Comparison of ENCODE assay signal across 27 cellular contexts in the genomic region with DNA sequence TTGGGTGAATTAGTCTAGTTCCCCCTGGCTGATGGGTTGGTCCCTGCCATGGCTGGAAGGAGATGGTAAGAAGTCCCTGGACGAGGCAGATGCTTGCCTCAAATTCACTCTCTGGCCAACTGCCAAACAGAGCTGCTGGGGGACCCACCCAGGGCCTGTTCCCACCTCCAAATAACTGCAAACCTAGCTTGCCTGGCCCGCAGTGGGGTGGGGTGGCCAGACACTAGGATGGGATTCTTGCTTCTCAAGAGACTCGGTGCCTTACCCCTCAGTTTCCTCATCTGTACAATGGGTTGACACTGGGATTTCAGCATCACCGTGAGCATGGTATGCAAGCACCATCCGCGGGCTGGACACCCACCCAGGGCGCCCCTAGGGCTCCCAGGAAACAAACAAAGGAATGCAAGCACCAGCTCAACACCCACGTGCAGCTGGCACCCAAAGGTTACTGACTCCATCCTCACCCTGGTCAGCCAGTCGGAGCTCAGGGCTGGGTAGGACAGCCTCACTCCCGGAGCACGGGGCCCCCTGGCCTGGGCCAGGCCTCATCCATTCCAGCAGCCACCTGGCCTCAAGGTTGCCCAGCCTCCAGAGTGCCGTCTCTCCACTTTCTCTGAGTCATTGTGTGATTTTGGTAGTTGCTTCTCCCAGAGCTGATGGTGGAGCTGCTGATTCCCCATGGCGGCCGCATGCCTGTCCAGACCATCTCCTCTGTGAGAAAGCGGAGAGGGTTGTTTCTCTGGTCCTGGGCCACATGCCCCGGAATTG.
DNase-seq lines count a peak whose midpoint lies in the region; ATAC-seq and TF ChIP-seq lines count a peak whose summit lies in the region.
"Had no signal": no experiment of that assay in that cellular context is flagged by ENCODE, and none has a peak within 500 bp of the region (broad histone marks: within the 10 kb centered on the region; RNA-seq: fewer than 3 reads in every experiment).

No MANE protein-coding gene starts in this region.

- intact Hi-C loops in left cardiac atrium (cut with DNase I): no loop called here
- intact Hi-C loops in left ventricle myocardium superior (cut with micrococcal nuclease): no loop called here
- intact Hi-C loops in posterior vena cava (cut with DNase I): no loop called here

- peaks cover 5% of the 10 kb centered on the region for H3K27me3 Mint-ChIP-seq in GM23338 (ENCODE audit: insufficient read depth, low read depth, poor library complexity)

- no peaks in the 10 kb centered on the region for H3K79me2 ChIP-seq in GM23338 (replicated peaks; ENCODE audit: insufficient read depth)

- no peak overlapping the region for H3K4me3 Mint-ChIP-seq in GM23338
- H3K4me3 Mint-ChIP-seq: activated naive CD8-positive, alpha-beta T cell treated with anti-CD3 and anti-CD28 coated beads, Interleukin-2, amount 10 ng/mL, durations not matched to agents 7 days and 5 days; CD8-positive, alpha-beta T cell; immature natural killer cell; naive thymus-derived CD4-positive, alpha-beta T cell; T-helper 1 cell treated with Interleukin-12 subunit alpha and Interleukin-12 subunit beta and Interleukin-4 antibody, amounts not matched to agents 30 μg/mL and 1 μg/mL, for 36 hours had no signal

- ATAC-seq in left cardiac atrium (no peak), left ventricle myocardium superior (no peak), left lobe of liver (no peak), GM23338 (no peak), GM21367 (IDR thresholded peaks at IDR 0.05; ENCODE audit: unreplicated experiment) (no peak)
- ATAC-seq: CD8-positive, alpha-beta T cell; K562; left lung; naive thymus-derived CD4-positive, alpha-beta T cell; stimulated activated naive CD8-positive, alpha-beta T cell treated with anti-CD3 and anti-CD28 coated beads, Interleukin-15, Interleukin-2, amounts not matched to agents 100 U/mL and 50 U/mL, for 24 hours had no signal

- H3K4me1 Mint-ChIP-seq in GM23338: no peaks in the 10 kb centered on the region
- H3K4me1 Mint-ChIP-seq: activated naive CD8-positive, alpha-beta T cell treated with anti-CD3 and anti-CD28 coated beads, Interleukin-2, amount 10 ng/mL, durations not matched to agents 7 days and 5 days; immature natural killer cell; naive thymus-derived CD4-positive, alpha-beta T cell had no signal

- no peaks in the 10 kb centered on the region for H3K36me3 Mint-ChIP-seq in GM23338 (ENCODE audit: low read depth)
- H3K36me3 Mint-ChIP-seq: activated naive CD8-positive, alpha-beta T cell treated with anti-CD3 and anti-CD28 coated beads, Interleukin-2, amount 10 ng/mL, durations not matched to agents 7 days and 5 days; CD8-positive, alpha-beta T cell; immature natural killer cell; naive thymus-derived CD4-positive, alpha-beta T cell had no signal

- no peak overlapping the region for H3K27ac ChIP-seq in GM23338 (ENCODE audit: low read depth)
- H3K27ac ChIP-seq: left lung, uterus had no signal

- no peaks in the 10 kb centered on the region for H3K36me3 ChIP-seq in GM23338 (ENCODE audit: insufficient read depth)
- H3K36me3 ChIP-seq: BE2C, left lung, uterus had no signal

- no peak overlapping the region for H3K4me3 ChIP-seq in GM23338
- H3K4me3 ChIP-seq: K562, left lung, uterus had no signal

- DNase-seq in left cardiac atrium (peak; percentile 11), left ventricle myocardium superior (no peak), left lobe of liver (ENCODE audit: low spot score) (peak; percentile 40), posterior vena cava (ENCODE audit: low spot score) (peak; percentile 75), GM23338 (ENCODE audit: low spot score) (no peak), SW480 (ENCODE audit: low spot score) (no peak)
- DNase-seq in stimulated activated naive CD4-positive, alpha-beta T cell treated with Interleukin-2 at 50 U/mL for 16 hours (lab: John Stamatoyannopoulos, UW): no peak
- DNase-seq: ACHN; activated CD4-positive, alpha-beta T cell treated with anti-CD3 and anti-CD28 coated beads, Interleukin-2, amount 50 U/mL, for 4 hours; activated CD4-positive, CD25-positive, alpha-beta regulatory T cell; activated naive CD8-positive, alpha-beta T cell treated with anti-CD3 and anti-CD28 coated beads, Interleukin-2, amount 10 ng/mL, durations not matched to agents 7 days and 5 days; BE2C; cortex of kidney; DMS 273 treated with DMSO at 0.1 percent for 48 hours; effector memory CD4-positive, alpha-beta T cell; immature natural killer cell; left lung; NCI-H1048; NCI-H1694; NCI-H82; stimulated activated naive CD8-positive, alpha-beta T cell treated with anti-CD3 and anti-CD28 coated beads, Interleukin-15, Interleukin-2, amounts not matched to agents 100 U/mL and 50 U/mL, for 24 hours; uterus had no signal

- H3F3A ChIP-seq in GM23338 (replicated peaks; ENCODE audit: low read depth): no peaks in the 10 kb centered on the region

- H3K4me2 ChIP-seq in GM23338: no peak overlapping the region

- H3K9me2 ChIP-seq in GM23338 (ENCODE audit: insufficient read depth): no peaks in the 10 kb centered on the region

- H3K27ac Mint-ChIP-seq in GM23338: no peak overlapping the region
- H3K27ac Mint-ChIP-seq: activated naive CD8-positive, alpha-beta T cell treated with anti-CD3 and anti-CD28 coated beads, Interleukin-2, amount 10 ng/mL, durations not matched to agents 7 days and 5 days; CD8-positive, alpha-beta T cell; immature natural killer cell; naive thymus-derived CD4-positive, alpha-beta T cell; T-helper 1 cell treated with Interleukin-12 subunit alpha and Interleukin-12 subunit beta and Interleukin-4 antibody, amounts not matched to agents 30 μg/mL and 1 μg/mL, for 36 hours had no signal

- peaks cover 4% of the 10 kb centered on the region; the same call in 2 of the 3 replicates for H3K9me3 Mint-ChIP-seq in GM23338
- H3K9me3 Mint-ChIP-seq: activated naive CD8-positive, alpha-beta T cell treated with anti-CD3 and anti-CD28 coated beads, Interleukin-2, amount 10 ng/mL, durations not matched to agents 7 days and 5 days; immature natural killer cell; T-helper 1 cell treated with Interleukin-12 subunit alpha and Interleukin-12 subunit beta and Interleukin-4 antibody, amounts not matched to agents 30 μg/mL and 1 μg/mL, for 36 hours had no signal

- no peak for TF ChIP-seq CTCF in GM23338 (conservative IDR thresholded peaks at IDR 0.05; ENCODE audit: low read depth in 2 of 2)

- H3K27me3 ChIP-seq in GM23338 (ENCODE audit: insufficient read depth): no peaks in the 10 kb centered on the region
- H3K27me3 ChIP-seq: BE2C, left lung, uterus had no signal

- no peaks in the 10 kb centered on the region for H4K20me1 ChIP-seq in GM23338 (replicated peaks; ENCODE audit: insufficient read depth)

- H3K4me1 ChIP-seq in GM23338 (ENCODE audit: insufficient read depth): no peaks in the 10 kb centered on the region
- H3K4me1 ChIP-seq: BE2C, left lung, uterus had no signal

- no peak overlapping the region for H2AFZ ChIP-seq in GM23338

TF ChIP-seq in GM23338, 12 proteins besides CTCF, POLR2A, EP300 and RAD21 (continues in another document):
- no peak for TF ChIP-seq EZH2 (IDR thresholded peaks at IDR 0.05; ENCODE audit: low read depth, unreplicated experiment)
- no peak for TF ChIP-seq NANOG (IDR thresholded peaks at IDR 0.05; ENCODE audit: borderline replicate concordance)

Comparison
In these comparisons a context has a peak if more than half of its experiments do, and no peak if none do; other contexts are left out.
1. DNase-seq: peak in left cardiac atrium (single experiment), left lobe of liver (single experiment) and posterior vena cava (single experiment); none in left ventricle myocardium superior (single experiment), GM23338 (single experiment), SW480 (single experiment) and stimulated activated naive CD4-positive, alpha-beta T cell treated with Interleukin-2 at 50 U/mL for 16 hours (single experiment).